In the genomic region with DNA sequence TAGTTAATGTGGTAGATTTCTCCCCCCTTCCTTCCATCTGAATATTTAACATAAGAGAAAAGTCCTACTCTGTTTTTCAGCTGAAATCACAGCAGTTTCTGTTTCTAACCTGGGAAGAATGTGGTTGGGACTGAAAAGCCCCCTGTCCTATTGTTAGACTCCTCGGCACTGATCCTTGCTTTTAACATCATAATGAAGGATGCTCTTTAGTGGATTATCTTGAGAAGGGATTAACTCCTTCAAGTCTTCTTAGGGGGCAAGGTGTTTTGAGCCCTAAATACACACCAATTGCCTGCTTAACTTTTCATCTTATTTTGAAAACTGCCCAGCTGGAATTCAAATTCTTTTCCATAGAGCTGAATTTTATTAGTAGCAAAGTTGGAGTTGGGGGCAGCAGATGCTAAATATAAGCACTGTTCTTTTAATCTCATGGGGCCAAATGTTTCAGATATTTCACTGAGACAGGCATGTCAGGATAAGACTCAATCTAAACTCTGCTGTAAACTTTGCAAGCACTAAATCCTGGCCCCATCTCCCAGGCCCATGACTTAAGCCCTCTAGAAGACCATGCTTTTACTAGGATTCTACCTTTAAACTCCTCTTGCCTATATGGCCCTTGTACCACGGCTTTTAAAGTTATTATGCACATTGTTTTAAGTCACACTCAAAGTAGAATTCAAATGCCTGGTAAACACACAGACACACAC, we compare ENCODE assay signal across 1 cellular context.
TF ChIP-seq lines count a peak whose summit lies in the region.

No MANE protein-coding gene starts in this region.

TF ChIP-seq in HCT116, 20 proteins besides CTCF, POLR2A, EP300 and RAD21 (continued from another document):
- TF ChIP-seq REST (IDR thresholded peaks at IDR 0.05; ENCODE audit: low read depth) (no peak), EGR1 (IDR thresholded peaks at IDR 0.05; ENCODE audit: low read depth) (no peak), ZNF274 (IDR thresholded peaks at IDR 0.05; ENCODE audit: low read depth, low read length) (no peak)
- TF ChIP-seq, protein P1, sequence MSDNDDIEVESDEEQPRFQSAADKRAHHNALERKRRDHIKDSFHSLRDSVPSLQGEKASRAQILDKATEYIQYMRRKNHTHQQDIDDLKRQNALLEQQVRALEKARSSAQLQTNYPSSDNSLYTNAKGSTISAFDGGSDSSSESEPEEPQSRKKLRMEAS (IDR thresholded peaks at IDR 0.05), result no peak
